23 cellular contexts compared by ENCODE assay signal in the genomic region with DNA sequence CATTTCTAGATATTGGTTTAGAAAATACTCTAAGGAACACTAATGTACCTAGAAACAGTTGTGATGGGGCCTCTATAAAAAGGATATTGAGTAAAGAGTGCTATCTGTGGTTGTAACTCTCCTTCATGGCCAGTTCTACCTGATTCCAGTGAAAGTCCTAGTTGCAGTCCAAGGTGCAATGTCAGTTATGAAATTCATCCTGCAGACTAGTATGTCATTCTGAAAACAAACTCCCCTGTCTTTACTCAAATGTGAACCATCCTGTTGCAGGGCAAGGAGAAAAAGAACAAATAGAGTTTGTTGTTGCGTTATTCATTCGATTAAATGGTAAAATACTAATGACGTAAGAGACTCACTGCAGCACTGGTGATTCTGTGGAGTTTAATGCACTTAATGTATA. TPM values are rescaled to one million over a fixed set of nuclear protein-coding genes. Genes with fewer than 3 reads are reported as not detected.
"Had no signal": no experiment of that assay in that cellular context is flagged by ENCODE, and none has a peak within 500 bp of the region (broad histone marks: within the 10 kb centered on the region; RNA-seq: fewer than 3 reads in every experiment).

No MANE protein-coding gene starts in this region.

- H3K36me3 ChIP-seq: SJCRH30 had no signal

- H3K4me3 ChIP-seq: K562, SJCRH30 had no signal

- H3K4me2 ChIP-seq: KMS-11 had no signal

- H3K27me3 ChIP-seq: SJCRH30 had no signal

- FAIRE-seq: K562 had no signal

- H3K9ac ChIP-seq: KMS-11 had no signal

- H3K9me3 ChIP-seq: SJCRH30 had no signal

- DNase-seq: Kasumi-1, MM.1S, NCI-H1092 treated with DMSO at 0.1 percent for 48 hours, NCI-H1436, NCI-H187, NCI-H2029, NCI-H2081 treated with DMSO at 0.1 percent for 48 hours, NCI-H2171, NCI-H226, NCI-H446, NCI-H510A, NCI-H524 treated with DMSO at 0.1 percent for 48 hours, NCI-H69, NCI-H774, PC-3, SHP77 treated with DMSO at 0.1 percent for 48 hours, SJCRH30 had no signal

- H3K4me1 ChIP-seq: SJCRH30 had no signal

- ATAC-seq: K562, Panc1, PC-3, SK-N-SH treated with all-trans-retinoic acid at 6 μM for 48 hours had no signal

- H3K27ac ChIP-seq: KMS-11, RWPE1, SJCRH30 had no signal

RNA-seq across cellular contexts. Expression of a gene that starts 18.3 kb away (rescaled TPM):
- total RNA-seq: HT-29 had no signal
